In the genomic region with DNA sequence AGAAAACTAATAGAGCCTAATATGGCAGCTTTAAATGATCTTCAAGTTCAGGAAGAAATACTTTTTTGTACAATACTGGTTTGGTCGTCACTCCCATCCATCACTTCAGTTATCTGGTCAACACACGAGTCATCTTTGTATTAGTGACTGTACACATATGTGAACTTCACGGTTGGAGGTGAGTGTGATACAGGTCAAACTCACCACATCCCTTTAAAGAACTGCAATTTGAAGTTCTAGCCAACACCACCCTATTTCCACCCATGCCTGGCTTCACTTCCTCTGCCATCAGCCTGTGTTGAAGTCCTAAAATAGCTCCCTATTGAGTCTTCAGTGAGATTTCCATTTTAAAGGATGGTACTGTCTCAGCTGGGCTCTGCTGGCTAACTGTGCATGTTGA, we compare ENCODE assay signal across 22 cellular contexts.
"Had no signal": no experiment of that assay in that cellular context is flagged by ENCODE, and none has a peak within 500 bp of the region (broad histone marks: within the 10 kb centered on the region; RNA-seq: fewer than 3 reads in every experiment).

No MANE protein-coding gene starts in this region.

- H3K4me1 ChIP-seq: heart right ventricle, lower lobe of right lung, transverse colon had no signal

- ATAC-seq: activated CD4-positive, CD25-positive, alpha-beta regulatory T cell treated with anti-CD3 and anti-CD28 coated beads, Interleukin-2, amount 50 U/mL, for 24 hours; activated CD8-positive, alpha-beta memory T cell treated with anti-CD3 and anti-CD28 coated beads, Interleukin-2, amount 10 ng/mL, durations not matched to agents 7 days and 5 days; body of pancreas; heart right ventricle; lower lobe of right lung; naive thymus-derived CD8-positive, alpha-beta T cell; sciatic nerve; stimulated activated effector memory CD8-positive, alpha-beta T cell treated with anti-CD3 and anti-CD28 coated beads, Interleukin-12 subunit alpha, Interleukin-12 subunit beta, amount 100 ng/mL, for 72 hours had no signal

- H3K27me3 Mint-ChIP-seq: activated CD4-positive, alpha-beta memory T cell treated with anti-CD3 and anti-CD28 coated beads, Interleukin-2, amount 10 ng/mL, durations not matched to agents 7 days and 5 days; activated CD4-positive, alpha-beta T cell treated with anti-CD3 and anti-CD28 coated beads, Interleukin-2, amount 10 ng/mL, durations not matched to agents 24 days and 14 days; activated CD8-positive, alpha-beta memory T cell treated with anti-CD3 and anti-CD28 coated beads, Interleukin-2, amount 10 ng/mL, durations not matched to agents 7 days and 5 days had no signal

- H2AFZ ChIP-seq: neural progenitor cell had no signal

- H3K4me3 ChIP-seq: body of pancreas, cardiac muscle cell, heart right ventricle, lower lobe of right lung, neural progenitor cell, transverse colon had no signal

- H3K27me3 ChIP-seq: body of pancreas, cardiac muscle cell, heart right ventricle, neural progenitor cell, transverse colon had no signal

- H3K36me3 Mint-ChIP-seq: activated CD8-positive, alpha-beta memory T cell treated with anti-CD3 and anti-CD28 coated beads, Interleukin-2, amount 10 ng/mL, durations not matched to agents 7 days and 5 days; naive thymus-derived CD8-positive, alpha-beta T cell; neural progenitor cell; stimulated activated effector memory CD8-positive, alpha-beta T cell treated with anti-CD3 and anti-CD28 coated beads, Interleukin-12 subunit alpha, Interleukin-12 subunit beta, amount 100 ng/mL, for 72 hours had no signal

- H3K27ac ChIP-seq: body of pancreas, cardiac muscle cell, epithelial cell of prostate, heart right ventricle, lower lobe of right lung, neural progenitor cell, transverse colon had no signal

- H3K27ac Mint-ChIP-seq: activated CD4-positive, alpha-beta memory T cell treated with anti-CD3 and anti-CD28 coated beads, Interleukin-2, amount 10 ng/mL, durations not matched to agents 7 days and 5 days; activated CD4-positive, alpha-beta T cell treated with anti-CD3 and anti-CD28 coated beads, Interleukin-2, amount 10 ng/mL, durations not matched to agents 24 days and 14 days; activated CD8-positive, alpha-beta memory T cell treated with anti-CD3 and anti-CD28 coated beads, Interleukin-2, amount 10 ng/mL, durations not matched to agents 7 days and 5 days; activated T-helper 1 cell treated with anti-CD3 and anti-CD28 coated beads, Interleukin-12 subunit alpha, Interleukin-12 subunit beta, Interleukin-2, Interleukin-4 antibody, amounts not matched to agents 30 ng/mL and 10 ng/mL and 1 ng/mL, durations not matched to agents 14 hours and 24 hours and 36 hours; naive thymus-derived CD8-positive, alpha-beta T cell; neural progenitor cell; stimulated activated effector memory CD8-positive, alpha-beta T cell treated with anti-CD3 and anti-CD28 coated beads, Interleukin-12 subunit alpha, Interleukin-12 subunit beta, amount 100 ng/mL, for 72 hours had no signal

- H3K36me3 ChIP-seq: cardiac muscle cell, heart right ventricle, lower lobe of right lung, neural progenitor cell, transverse colon had no signal

- H3K4me2 ChIP-seq: neural progenitor cell had no signal

- H3K9ac ChIP-seq: neural progenitor cell had no signal

- H3K9me3 Mint-ChIP-seq: activated CD4-positive, alpha-beta memory T cell treated with anti-CD3 and anti-CD28 coated beads, Interleukin-2, amount 10 ng/mL, durations not matched to agents 7 days and 5 days; activated CD4-positive, alpha-beta T cell treated with anti-CD3 and anti-CD28 coated beads, Interleukin-2, amount 10 ng/mL, durations not matched to agents 24 days and 14 days; activated T-helper 1 cell treated with anti-CD3 and anti-CD28 coated beads, Interleukin-12 subunit alpha, Interleukin-12 subunit beta, Interleukin-2, Interleukin-4 antibody, amounts not matched to agents 30 ng/mL and 10 ng/mL and 1 ng/mL, durations not matched to agents 14 hours and 24 hours and 36 hours; neural progenitor cell had no signal

- DNase-seq: activated CD4-positive, alpha-beta memory T cell treated with anti-CD3 and anti-CD28 coated beads, Interleukin-2, amount 10 ng/mL, durations not matched to agents 7 days and 5 days; activated CD4-positive, alpha-beta T cell treated with anti-CD3 and anti-CD28 coated beads, Interleukin-2, amount 10 ng/mL, durations not matched to agents 24 days and 14 days; activated CD8-positive, alpha-beta memory T cell treated with anti-CD3 and anti-CD28 coated beads, Interleukin-2, amount 10 ng/mL, durations not matched to agents 7 days and 5 days; activated gamma-delta T cell; activated naive CD4-positive, alpha-beta T cell treated with anti-CD3 and anti-CD28 coated beads, Interleukin-2, amount 50 U/mL, for 16 hours; anterior cingulate cortex; body of pancreas; heart right ventricle; lower lobe of right lung; naive thymus-derived CD8-positive, alpha-beta T cell; posterior cingulate gyrus; small intestine; stimulated activated CD4-positive, alpha-beta T cell treated with anti-CD3 and anti-CD28 coated beads, Interleukin-2, amount 100 ng/mL, for 24 hours; T1000; transverse colon had no signal

- H3K4me1 Mint-ChIP-seq: activated CD4-positive, alpha-beta memory T cell treated with anti-CD3 and anti-CD28 coated beads, Interleukin-2, amount 10 ng/mL, durations not matched to agents 7 days and 5 days; activated CD4-positive, alpha-beta T cell treated with anti-CD3 and anti-CD28 coated beads, Interleukin-2, amount 10 ng/mL, durations not matched to agents 24 days and 14 days; activated CD8-positive, alpha-beta memory T cell treated with anti-CD3 and anti-CD28 coated beads, Interleukin-2, amount 10 ng/mL, durations not matched to agents 7 days and 5 days; naive thymus-derived CD8-positive, alpha-beta T cell; stimulated activated effector memory CD8-positive, alpha-beta T cell treated with anti-CD3 and anti-CD28 coated beads, Interleukin-12 subunit alpha, Interleukin-12 subunit beta, amount 100 ng/mL, for 72 hours had no signal

- H3K4me3 Mint-ChIP-seq: activated CD4-positive, alpha-beta memory T cell treated with anti-CD3 and anti-CD28 coated beads, Interleukin-2, amount 10 ng/mL, durations not matched to agents 7 days and 5 days; activated CD4-positive, alpha-beta T cell treated with anti-CD3 and anti-CD28 coated beads, Interleukin-2, amount 10 ng/mL, durations not matched to agents 24 days and 14 days; activated CD8-positive, alpha-beta memory T cell treated with anti-CD3 and anti-CD28 coated beads, Interleukin-2, amount 10 ng/mL, durations not matched to agents 7 days and 5 days; activated T-helper 1 cell treated with anti-CD3 and anti-CD28 coated beads, Interleukin-12 subunit alpha, Interleukin-12 subunit beta, Interleukin-2, Interleukin-4 antibody, amounts not matched to agents 30 ng/mL and 10 ng/mL and 1 ng/mL, durations not matched to agents 14 hours and 24 hours and 36 hours; naive thymus-derived CD8-positive, alpha-beta T cell; neural progenitor cell; stimulated activated effector memory CD8-positive, alpha-beta T cell treated with anti-CD3 and anti-CD28 coated beads, Interleukin-12 subunit alpha, Interleukin-12 subunit beta, amount 100 ng/mL, for 72 hours had no signal
